Comparison of ENCODE assay signal across 21 cellular contexts in genomic region chr2:44843641-44844040, GRCh38.
"Had no signal": no experiment of that assay in that cellular context is flagged by ENCODE, and none has a peak within 500 bp of the region (broad histone marks: within the 10 kb centered on the region; RNA-seq: fewer than 3 reads in every experiment).

No MANE protein-coding gene starts in this region.

- H3K9ac ChIP-seq: KMS-11 had no signal

- H3K27ac ChIP-seq: HL-60, KMS-11, RWPE1, SJSA1, SK-N-MC had no signal

- H3K4me3 ChIP-seq: K562, SJSA1, SK-N-MC had no signal

- H3K9me3 Mint-ChIP-seq: IgD-negative memory B cell had no signal

- H3K4me2 ChIP-seq: KMS-11 had no signal

- H3K36me3 ChIP-seq: SJSA1 had no signal

- H3K27ac Mint-ChIP-seq: IgD-negative memory B cell had no signal

- H3K27me3 ChIP-seq: SJSA1 had no signal

- DNase-seq: Kasumi-1; MM.1S; NCI-H1436; NCI-H187; NCI-H2029 treated with DMSO at 0.1 percent for 48 hours; NCI-H2171 treated with DMSO at 0.1 percent for 48 hours; NCI-H345; NCI-H446 treated with DMSO at 0.1 percent for 48 hours; NCI-H510A treated with DMSO at 0.1 percent for 48 hours; NCI-H526; NK-92 treated with Interleukin-12 subunit alpha and Interleukin-12 subunit beta, amount 100 ng/mL, for 24 hours; PC-3; SHP77 treated with DMSO at 0.1 percent for 48 hours had no signal

- H3K4me1 ChIP-seq: SJSA1 had no signal

- ATAC-seq: K562, Panc1, PC-3 had no signal

- H3K4me3 Mint-ChIP-seq: IgD-negative memory B cell had no signal

- H3K9me3 ChIP-seq: SJSA1 had no signal
